In the genomic region with DNA sequence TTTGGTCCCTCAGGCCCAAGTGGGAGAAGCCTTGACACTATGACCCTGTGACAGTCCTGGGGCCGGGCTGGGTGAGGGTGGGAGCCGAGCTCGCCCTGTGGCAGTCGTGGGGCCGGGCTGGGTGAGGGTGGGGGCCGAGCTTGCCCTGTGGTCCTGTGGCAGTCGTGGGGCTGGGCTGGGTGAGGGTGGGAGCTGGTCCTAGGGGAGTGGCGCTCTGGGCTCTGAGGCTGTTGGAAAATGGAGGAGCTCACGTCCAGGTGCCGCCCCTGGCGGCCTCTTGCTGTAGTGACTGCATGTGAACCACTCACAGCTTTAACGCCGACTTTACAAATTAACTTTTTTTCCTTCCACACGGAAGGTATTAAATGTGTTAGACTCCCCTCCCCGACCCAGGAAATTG, we compare ENCODE assay signal across 8 cellular contexts.
DNase-seq lines count a peak whose midpoint lies in the region; ATAC-seq and TF ChIP-seq lines count a peak whose summit lies in the region.

No MANE protein-coding gene starts in this region.

- no peak overlapping the region for H3K27ac ChIP-seq in iPS DF 6.9 (ENCODE audit: low read length)

- peaks cover 4% of the 10 kb centered on the region; the same call in 1 of the 2 replicates for H3K4me1 ChIP-seq in iPS DF 6.9 (ENCODE audit: control insufficient read depth, insufficient read depth, low read length)

- no peak overlapping the region for H3K27ac Mint-ChIP-seq in activated T-cell treated with anti-CD3 and anti-CD28 coated beads, Interleukin-2, amount 50 U/mL, for 24 hours

- H3K27me3 ChIP-seq in GM06990 (replicated peaks; ENCODE audit: control insufficient read depth, insufficient read depth, low read length), result no peaks in the 10 kb centered on the region
- no peaks in the 10 kb centered on the region for H3K27me3 ChIP-seq in iPS DF 6.9 (ENCODE audit: control insufficient read depth, insufficient read depth, low read length)

- no peak overlapping the region for H3K4me3 Mint-ChIP-seq in activated T-cell treated with anti-CD3 and anti-CD28 coated beads, Interleukin-2, amount 50 U/mL, for 24 hours

- H3K4me3 ChIP-seq in GM06990 (replicated peaks; ENCODE audit: low read depth, low read length) (no peak overlapping the region), iPS DF 6.9 (ENCODE audit: low read length) (no peak overlapping the region)

- no peak for ATAC-seq in GM19328 (IDR thresholded peaks at IDR 0.05; ENCODE audit: unreplicated experiment)

- H3K27me3 Mint-ChIP-seq in activated T-cell treated with anti-CD3 and anti-CD28 coated beads, Interleukin-2, amount 50 U/mL, for 24 hours, result peaks cover 57% of the 10 kb centered on the region

- WGBS in iPS DF 6.9 (ENCODE audit: insufficient coverage, insufficient read length), result no CpG with 5 or more reads among the region's 15 CpGs

- no peak for DNase-seq in GM06990 (ENCODE audit: extremely low read depth, insufficient read length)
- peak; percentile 7 for DNase-seq in HK-2 (ENCODE audit: unreplicated experiment)
- DNase-seq in activated T-cell treated with anti-CD3 and anti-CD28 coated beads, Interleukin-2, amount 50 U/mL, for 24 hours, result peak; percentile 6
- peak; percentile 66 for DNase-seq in iPS DF 6.9 (ENCODE audit: low read depth, low spot score)
- peak in 2 of 3 donors; percentile 17 to 24 for DNase-seq in stimulated activated CD4-positive, alpha-beta T cell treated with anti-CD3 and anti-CD28 coated beads, TNF-alpha, amount 100 ng/mL, for 48 hours (ENCODE audit: low read depth in 3 of 3)
- DNase-seq in NCI-H1417 treated with DMSO at 0.1 percent for 48 hours (lab: John Stamatoyannopoulos, UW), result no peak
- no peak for DNase-seq in stimulated activated naive CD4-positive, alpha-beta T cell treated with Interleukin-2 at 50 U/mL for 16 hours (lab: John Stamatoyannopoulos, UW)

- no peaks in the 10 kb centered on the region for H3K36me3 ChIP-seq in GM06990 (ENCODE audit: control insufficient read depth, insufficient read depth, low read length)
- no peaks in the 10 kb centered on the region for H3K36me3 ChIP-seq in iPS DF 6.9 (ENCODE audit: control insufficient read depth, insufficient read depth, low read length)

- no peaks in the 10 kb centered on the region for H3K36me3 Mint-ChIP-seq in activated T-cell treated with anti-CD3 and anti-CD28 coated beads, Interleukin-2, amount 50 U/mL, for 24 hours (ENCODE audit: low read depth)

- no peaks in the 10 kb centered on the region for H3K9me3 Mint-ChIP-seq in activated T-cell treated with anti-CD3 and anti-CD28 coated beads, Interleukin-2, amount 50 U/mL, for 24 hours

- no peaks in the 10 kb centered on the region for H3K9me3 ChIP-seq in iPS DF 6.9 (ENCODE audit: control insufficient read depth, insufficient read depth, low read length)

- H3K4me1 Mint-ChIP-seq in activated T-cell treated with anti-CD3 and anti-CD28 coated beads, Interleukin-2, amount 50 U/mL, for 24 hours (ENCODE audit: low read depth), result no peaks in the 10 kb centered on the region

- peak; percentile 66 for TF ChIP-seq CTCF in GM06990 (IDR thresholded peaks at IDR 0.05; ENCODE audit: insufficient read depth, low read length, poor library complexity, severe bottlenecking)

Comparison
In these comparisons a context has a peak if more than half of its experiments do, and no peak if none do; other contexts are left out.
1. DNase-seq: peak in HK-2 (single experiment), activated T-cell treated with anti-CD3 and anti-CD28 coated beads, Interleukin-2, amount 50 U/mL, for 24 hours (single experiment), iPS DF 6.9 (single experiment) and stimulated activated CD4-positive, alpha-beta T cell treated with anti-CD3 and anti-CD28 coated beads, TNF-alpha, amount 100 ng/mL, for 48 hours (2 of 3); none in GM06990 (single experiment), NCI-H1417 treated with DMSO at 0.1 percent for 48 hours (single experiment) and stimulated activated naive CD4-positive, alpha-beta T cell treated with Interleukin-2 at 50 U/mL for 16 hours (single experiment).